ENCODE assay signal across 1 cellular context in the genomic region with DNA sequence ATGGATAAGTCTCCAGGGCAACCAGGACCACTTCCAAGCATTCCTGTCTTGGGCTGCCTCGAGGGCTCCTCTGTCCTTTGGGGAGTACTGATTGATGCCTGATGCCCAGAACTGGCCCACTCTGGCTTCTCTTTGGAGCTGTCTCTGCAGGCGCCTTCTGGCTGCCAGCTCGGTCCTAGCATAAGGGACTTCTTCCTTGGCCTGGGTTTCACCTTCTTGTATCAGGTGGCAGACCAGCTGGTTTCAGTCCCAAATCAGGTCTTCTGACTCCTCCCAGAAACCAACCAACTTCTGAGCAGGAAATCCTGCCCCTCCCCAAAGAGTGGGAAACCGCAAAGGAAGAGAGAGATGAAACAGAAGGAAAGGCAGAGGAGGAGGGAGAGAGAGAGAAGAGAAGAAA.
TF ChIP-seq lines count a peak whose summit lies in the region.

No MANE protein-coding gene starts in this region.

TF ChIP-seq in GM23338, 12 proteins besides CTCF, POLR2A, EP300 and RAD21 (continued from another document):
- TF ChIP-seq EZH2phosphoT487 (IDR thresholded peaks at IDR 0.05; ENCODE audit: unreplicated experiment) (no peak), JUNB (IDR thresholded peaks at IDR 0.05; ENCODE audit: unreplicated experiment) (no peak)
